ENCODE assay signal across 8 cellular contexts in genomic region chr1:47192458-47193384, GRCh38. TPM values are rescaled to one million over a fixed set of nuclear protein-coding genes. Genes with fewer than 3 reads are reported as not detected.
A peak's percentile ranks its signal among the peaks of the same experiment; 100 is the strongest.
DNase-seq lines count a peak whose midpoint lies in the region; ATAC-seq and TF ChIP-seq lines count a peak whose summit lies in the region.

No MANE protein-coding gene starts in this region.

- H3K27ac ChIP-seq in left lung = no peak overlapping the region

- ATAC-seq in HG02642 (IDR thresholded peaks at IDR 0.05; ENCODE audit: poor library complexity, unreplicated experiment) = peak; percentile 69
- ATAC-seq in activated CD4-positive, alpha-beta T cell treated with anti-CD3 and anti-CD28 coated beads for 36 hours = peak; percentile 89
- peak; percentile 54 for ATAC-seq in left lung

- peak overlapping the region; percentile 61 for H3K27ac Mint-ChIP-seq in activated CD4-positive, alpha-beta T cell treated with anti-CD3 and anti-CD28 coated beads for 36 hours
- H3K27ac Mint-ChIP-seq in chondrocyte (ENCODE audit: unreplicated experiment) = peak overlapping the region; percentile 10

- no peak overlapping the region for H3K4me3 Mint-ChIP-seq in activated CD4-positive, alpha-beta T cell treated with anti-CD3 and anti-CD28 coated beads for 36 hours
- H3K4me3 Mint-ChIP-seq in chondrocyte (ENCODE audit: unreplicated experiment) = no peak overlapping the region

- DNase-seq in GM03348 (ENCODE audit: low spot score) (peak; percentile 88), NCI-H345 (lab: John Stamatoyannopoulos, UW) (peak; percentile 66), chondrocyte (ENCODE audit: low spot score) (no peak), left lung (peak in 1 of 2 donors; percentile 73), GOT3 (lab: John Stamatoyannopoulos, UW) (no peak)
- DNase-seq in activated CD4-positive, alpha-beta T cell treated with anti-CD3 and anti-CD28 coated beads for 36 hours = peak; percentile 77
- peak; percentile 57 to 60 for DNase-seq in stimulated activated CD4-positive, alpha-beta T cell treated with anti-CD3 and anti-CD28 coated beads, Interleukin-4, amount 100 ng/mL, for 4 hours

- peak; percentile 93 for TF ChIP-seq CTCF in chondrocyte (IDR thresholded peaks at IDR 0.05)
- peak; percentile 92 to 97 for TF ChIP-seq CTCF in left lung (IDR thresholded peaks at IDR 0.05)

- no peaks in the 10 kb centered on the region for H3K4me1 Mint-ChIP-seq in activated CD4-positive, alpha-beta T cell treated with anti-CD3 and anti-CD28 coated beads for 36 hours
- peaks cover 27% of the 10 kb centered on the region for H3K4me1 Mint-ChIP-seq in chondrocyte (ENCODE audit: low read depth)

- no peaks in the 10 kb centered on the region for H3K36me3 ChIP-seq in left lung

- H3K36me3 Mint-ChIP-seq in activated CD4-positive, alpha-beta T cell treated with anti-CD3 and anti-CD28 coated beads for 36 hours (ENCODE audit: low read depth) = no peaks in the 10 kb centered on the region
- no peaks in the 10 kb centered on the region for H3K36me3 Mint-ChIP-seq in chondrocyte (ENCODE audit: low read depth)

- intact Hi-C loops in activated CD4-positive, alpha-beta T cell treated with anti-CD3 and anti-CD28 coated beads for 36 hours (cut with DNase I, micrococcal nuclease) = loop anchor here (1.0 to 5.0 kb wide), 5 partner anchors 70 to 518 kb away; no protein-coding TSS in a partner anchor
- intact Hi-C loops in left lung (cut with DNase I) = loop anchor here in 1 of 2 donors (5.0 kb wide), 1 partner anchor 70 kb away; no protein-coding TSS in a partner anchor

- CTCF ChIA-PET in activated CD4-positive, alpha-beta T cell treated with anti-CD3 and anti-CD28 coated beads for 36 hours (lab: Charles Lee) = interaction anchor here (0.6 to 10.6 kb wide), 22 partner anchors 8 to 533 kb away, joined by 3 to 121 read pairs (median 4); partner anchors contain the start of gene FOXD2

- H3K9me3 ChIP-seq in left lung = no peaks in the 10 kb centered on the region

- H3K9me3 Mint-ChIP-seq in activated CD4-positive, alpha-beta T cell treated with anti-CD3 and anti-CD28 coated beads for 36 hours (ENCODE audit: low read depth) = no peaks in the 10 kb centered on the region
- no peaks in the 10 kb centered on the region for H3K9me3 Mint-ChIP-seq in chondrocyte (ENCODE audit: low read depth)

- POLR2A ChIA-PET in activated CD4-positive, alpha-beta T cell treated with anti-CD3 and anti-CD28 coated beads for 36 hours (lab: Charles Lee) = no interaction called here

- H3K4me3 ChIP-seq in left lung = no peak overlapping the region

- no peaks in the 10 kb centered on the region for H3K27me3 ChIP-seq in left lung

- peaks cover 5% of the 10 kb centered on the region for H3K27me3 Mint-ChIP-seq in activated CD4-positive, alpha-beta T cell treated with anti-CD3 and anti-CD28 coated beads for 36 hours
- H3K27me3 Mint-ChIP-seq in chondrocyte (ENCODE audit: low read depth) = peaks cover 5% of the 10 kb centered on the region

- H3K4me1 ChIP-seq in left lung = peaks cover 0 to 29% of the 10 kb centered on the region in 2 donors

RNA-seq across cellular contexts. Expression of gene PDZK1IP1, which starts 2.9 kb away (rescaled TPM):
- not detected for total RNA-seq in activated CD4-positive, alpha-beta T cell treated with anti-CD3 and anti-CD28 coated beads for 36 hours
- total RNA-seq in chondrocyte (not detected in 3 replicates), left lung (10 to 100 TPM; 44.9 to 54.0 TPM)

RNA-seq across cellular contexts. Expression of gene TAL1, which starts 39.3 kb away (rescaled TPM):
- under 1 TPM in 1 of 2 experiments, not detected in 1; 0.19 TPM for total RNA-seq in activated CD4-positive, alpha-beta T cell treated with anti-CD3 and anti-CD28 coated beads for 36 hours
- 0.10 TPM in 2 of 3 replicates, not detected in the other for total RNA-seq in chondrocyte
- 1 to 10 TPM; 8.4 to 9.7 TPM for total RNA-seq in left lung

RNA-seq across cellular contexts. Expression of gene CYP4A22, which starts 55.5 kb away (rescaled TPM):
- not detected for total RNA-seq in activated CD4-positive, alpha-beta T cell treated with anti-CD3 and anti-CD28 coated beads for 36 hours
- total RNA-seq in chondrocyte (not detected in 3 replicates), left lung (not detected)

Comparison
In these comparisons a context has a peak if more than half of its experiments do, and no peak if none do; other contexts are left out.
1. DNase-seq: peak in GM03348 (single experiment), NCI-H345 (single experiment), activated CD4-positive, alpha-beta T cell treated with anti-CD3 and anti-CD28 coated beads for 36 hours (single experiment) and stimulated activated CD4-positive, alpha-beta T cell treated with anti-CD3 and anti-CD28 coated beads, Interleukin-4, amount 100 ng/mL, for 4 hours (2 of 2); none in chondrocyte (single experiment) and GOT3 (single experiment).
2. RNA of gene PDZK1IP1, which starts 2.9 kb away (total RNA-seq): 44.9 to 54.0 TPM in left lung; not detected in chondrocyte and not detected in activated CD4-positive, alpha-beta T cell treated with anti-CD3 and anti-CD28 coated beads for 36 hours; every median in the first group is over 10 times any median in the second.
3. Peak in every context shown above with its lines, with median percentiles within 50 percentile points of each other: ATAC-seq.